ENCODE assay signal across 7 cellular contexts in the genomic region with DNA sequence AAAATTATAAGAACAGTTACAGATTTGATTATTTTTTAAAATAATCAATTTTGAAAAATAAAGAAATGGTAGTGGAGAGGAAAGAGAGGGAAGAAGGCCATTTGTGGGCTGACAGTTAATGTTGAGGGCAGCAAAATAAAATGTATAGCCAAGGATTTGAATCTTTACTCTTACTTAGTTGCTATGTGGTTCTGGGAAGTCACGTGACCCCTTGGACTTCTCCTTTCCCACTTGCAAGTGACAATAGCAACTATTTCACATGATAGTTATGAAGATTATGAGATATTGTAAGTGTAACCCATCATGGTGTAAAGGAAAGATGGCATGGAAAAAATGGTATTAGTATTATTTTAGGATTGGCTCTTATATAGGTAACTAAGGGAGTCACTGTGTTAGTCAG.
"Had no signal": no experiment of that assay in that cellular context is flagged by ENCODE, and none has a peak within 500 bp of the region (broad histone marks: within the 10 kb centered on the region; RNA-seq: fewer than 3 reads in every experiment).

No MANE protein-coding gene starts in this region.

- H2AFZ ChIP-seq: GM23338 had no signal

- FAIRE-seq: H1, H54, HTR-8/SVneo had no signal

- DNase-seq: H9, HCEC 1CT, KG1 had no signal

- H3K4me3 ChIP-seq: GM23338 had no signal

- ATAC-seq: GM23338 had no signal

- H3K4me2 ChIP-seq: GM23338 had no signal
